ENCODE assay signal across 8 cellular contexts in genomic region chr1:151762941-151763921, GRCh38. TPM values are rescaled to one million over a fixed set of nuclear protein-coding genes. Genes with fewer than 3 reads are reported as not detected.
DNase-seq lines count a peak whose midpoint lies in the region; ATAC-seq and TF ChIP-seq lines count a peak whose summit lies in the region.

Gene MRPL9 (minus strand): TSS chr1:151763496. CDS start chr1:151763479, 17 bp downstream.

- peak within 1 kb of the TSS; percentile 79 for H2AFZ ChIP-seq in parathyroid adenoma

- H3K4me3 ChIP-seq in adipocyte (ENCODE audit: low read length): peak within 1 kb of the TSS; percentile 89
- peak within 1 kb of the TSS; percentile 85 for H3K4me3 ChIP-seq in parathyroid adenoma (ENCODE audit: low read depth, low read length)
- H3K4me3 ChIP-seq in tibial artery: peak within 1 kb of the TSS; percentile 69 to 75

- ATAC-seq in HG02623 (IDR thresholded peaks at IDR 0.05; ENCODE audit: unreplicated experiment) (peak; percentile 84), T-cell (replicated peaks in 1 of 4) (peak; percentile 99 to 100 (median 100))

- CTCF ChIA-PET in GM10248 (lab: Yijun Ruan, JAX): interaction anchor here (1.0 to 2.8 kb wide), 8 partner anchors 9 to 693 kb away, joined by 3 to 9 read pairs (median 4); partner anchors contain the start of genes GABPB2 and TDRKH
- CTCF ChIA-PET in T-cell (lab: Charles Lee): interaction anchor here (0.6 to 2.6 kb wide), 4 partner anchors 27 to 691 kb away, joined by 3 to 9 read pairs (median 6); partner anchors contain the start of gene TDRKH (in 1 of the 2)

- H3K27ac ChIP-seq in parathyroid adenoma (peak within 1 kb of the TSS; percentile 93), tibial artery (peak within 1 kb of the TSS; percentile 86 to 89)

- peak within 1 kb of the TSS; percentile 90 to 99 for H3K27ac Mint-ChIP-seq in T-cell

- peak within 1 kb of the TSS; percentile 89 to 92 (median 90) for H3K4me3 Mint-ChIP-seq in T-cell

- peaks cover 34% of the 10 kb centered on the region for H3K36me3 ChIP-seq in adipocyte (ENCODE audit: control insufficient read depth, insufficient read depth, low read length, severe bottlenecking)
- H3K36me3 ChIP-seq in parathyroid adenoma (ENCODE audit: control insufficient read depth, insufficient read depth, low read length): no peaks in the 10 kb centered on the region
- H3K36me3 ChIP-seq in tibial artery: peaks cover 14 to 40% (median 28%) of the 10 kb centered on the region in 3 donors

- H3K27me3 ChIP-seq in adipocyte (replicated peaks; ENCODE audit: control insufficient read depth, insufficient read depth, low read length) (no peaks in the 10 kb centered on the region), parathyroid adenoma (ENCODE audit: control insufficient read depth, insufficient read depth, low read length) (no peaks in the 10 kb centered on the region), tibial artery (no peaks in the 10 kb centered on the region)

- H3K4me1 ChIP-seq in adipocyte (ENCODE audit: control insufficient read depth, insufficient read depth, low read length) (peaks cover 12% of the 10 kb centered on the region), parathyroid adenoma (peaks cover 15% of the 10 kb centered on the region), tibial artery (peaks cover 0 to 15% (median 8%) of the 10 kb centered on the region in 4 donors)

- H3K79me2 ChIP-seq in parathyroid adenoma: no peaks in the 10 kb centered on the region

- H3K36me3 Mint-ChIP-seq in T-cell: peaks cover 26% of the 10 kb centered on the region

- peak; percentile 95 for DNase-seq in GM10248 (ENCODE audit: extremely low spot score)
- peak; percentile 83 to 91 (median 88) for DNase-seq in NCI-H1417 (lab: John Stamatoyannopoulos, UW)
- DNase-seq in T-cell: peak; percentile 67 to 88 (median 81)
- peak; percentile 91 for DNase-seq in adipocyte (ENCODE audit: low read depth)
- DNase-seq in cardiac septum (ENCODE audit: low spot score): peak; percentile 92
- DNase-seq in tibial artery: peak; percentile 78 to 84

- TF ChIP-seq CTCF in GM10248 (IDR thresholded peaks at IDR 0.05; ENCODE audit: control extremely low read depth, extremely low read depth, low read depth, missing control alignments) (no peak), parathyroid adenoma (IDR thresholded peaks at IDR 0.05) (no peak), tibial artery (IDR thresholded peaks at IDR 0.05) (no peak)

- no peaks in the 10 kb centered on the region for H3K9me3 Mint-ChIP-seq in T-cell

- POLR2A ChIA-PET in GM10248 (lab: Yijun Ruan, JAX): interaction anchor here (0.6 kb wide), 2 partner anchors 10 to 87 kb away, joined by 3 to 4 read pairs; no protein-coding TSS in a partner anchor
- POLR2A ChIA-PET in T-cell (lab: Charles Lee): interaction anchor here (0.6 to 0.8 kb wide), 6 partner anchors 26 to 224 kb away, joined by 3 to 5 read pairs (median 4); partner anchors contain the start of gene THEM5 (in 1 of the 2)

- peak within 1 kb of the TSS; percentile 90 for H3K9ac ChIP-seq in adipocyte (ENCODE audit: low read length)
- peak within 1 kb of the TSS; percentile 53 for H3K9ac ChIP-seq in parathyroid adenoma

- peak within 1 kb of the TSS; percentile 94 for H3K4me2 ChIP-seq in parathyroid adenoma (ENCODE audit: low read length)

- no peaks in the 10 kb centered on the region for H3K27me3 Mint-ChIP-seq in T-cell

- H3K9me3 ChIP-seq in adipocyte (ENCODE audit: control insufficient read depth, low read length) (no peaks in the 10 kb centered on the region), parathyroid adenoma (ENCODE audit: control insufficient read depth, low read length) (no peaks in the 10 kb centered on the region), tibial artery (no peaks in the 10 kb centered on the region)

- peaks cover 19 to 24% (median 21%) of the 10 kb centered on the region in 3 donors for H3K4me1 Mint-ChIP-seq in T-cell

- intact Hi-C loops in cardiac septum (cut with DNase I): loop anchor here (5.0 kb wide), 1 partner anchor 69 kb away; the partner anchor contains the start of gene RORC
- intact Hi-C loops in tibial artery (cut with DNase I; ENCODE audit: low total_unique reads): no loop called here

RNA-seq across cellular contexts. Expression of gene MRPL9, which starts in this region (rescaled TPM):
- total RNA-seq in T-cell (100 to 1,000 TPM in 2 of 5 donors, 10 to 100 TPM in 3; 72.0 to 131 (median 88.7) TPM), cardiac septum (43.2 TPM)

Comparison
In these comparisons a context has a peak if more than half of its experiments do, and no peak if none do; other contexts are left out.
1. Peak in every context shown above with its lines: DNase-seq, ATAC-seq, H3K4me3 ChIP-seq and H3K27ac ChIP-seq.